ENCODE assay signal across 9 cellular contexts in the genomic region with DNA sequence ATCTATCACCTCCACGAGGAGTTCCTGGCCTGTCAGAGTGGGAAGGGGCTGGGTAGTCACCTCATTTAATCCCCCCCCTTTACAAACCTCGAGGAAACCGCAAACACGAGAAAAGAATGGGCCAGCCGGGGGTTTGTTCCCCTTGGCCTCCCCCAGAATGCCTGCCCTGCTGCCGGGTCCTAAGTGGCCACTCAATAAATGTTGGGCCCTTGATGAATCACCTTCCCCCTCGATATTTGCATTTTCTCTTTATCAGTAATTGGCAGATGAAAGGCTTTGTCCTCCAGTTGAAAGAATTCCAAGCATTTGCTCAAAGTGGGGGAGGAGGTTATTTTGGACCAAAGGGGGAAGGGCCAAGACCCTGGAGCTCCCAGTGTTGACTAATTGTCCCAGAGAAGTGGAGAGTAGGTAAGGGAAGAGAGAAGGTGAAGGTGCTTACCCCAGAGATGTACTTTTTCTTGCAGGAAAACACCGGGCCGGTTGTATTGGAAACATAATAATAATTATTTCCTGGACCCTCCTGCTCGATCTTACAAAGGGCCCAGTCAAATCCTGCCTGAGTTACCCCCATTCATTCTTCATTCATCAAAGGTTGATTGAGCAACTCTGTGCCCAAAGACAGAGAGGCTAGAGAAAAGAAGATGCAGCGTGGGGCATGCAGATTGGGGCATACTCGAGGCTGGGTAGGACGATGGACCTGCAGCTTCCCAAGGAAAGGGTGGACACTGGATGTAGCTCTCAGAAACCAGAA. TPM values are rescaled to one million over a fixed set of nuclear protein-coding genes. Genes with fewer than 3 reads are reported as not detected.
A peak's percentile ranks its signal among the peaks of the same experiment; 100 is the strongest.
DNase-seq lines count a peak whose midpoint lies in the region; TF ChIP-seq lines count a peak whose summit lies in the region.
"Had no signal": no experiment of that assay in that cellular context is flagged by ENCODE, and none has a peak within 500 bp of the region (broad histone marks: within the 10 kb centered on the region; RNA-seq: fewer than 3 reads in every experiment).

No MANE protein-coding gene starts in this region.

- TF ChIP-seq CTCF in PC-9 (conservative IDR thresholded peaks at IDR 0.05) (no peak), testis (IDR thresholded peaks at IDR 0.05) (no peak)

- CTCF ChIA-PET in PC-9 (lab: Charles Lee), result no interaction called here

- no peak overlapping the region for H3K9ac ChIP-seq in trophoblast cell (ENCODE audit: low read length)

- H2AFZ ChIP-seq in PC-9 (no peak overlapping the region), trophoblast cell (ENCODE audit: insufficient read depth, low read length, poor library complexity) (no peak overlapping the region)

- no peak overlapping the region for H2AK5ac ChIP-seq in trophoblast cell (ENCODE audit: low read length)

- peak overlapping the region; percentile 24; the same call in 1 of the 2 replicates for H3K4me2 ChIP-seq in PC-9
- H3K4me2 ChIP-seq in trophoblast cell (ENCODE audit: low read length), result peak overlapping the region; percentile 48

- intact Hi-C loops in PC-9 (cut with micrococcal nuclease; ENCODE audit: unreplicated experiment), result loop anchor here (5.0 kb wide), 2 partner anchors 45 to 685 kb away; partner anchors contain the start of genes ORAI1 and VPS33A
- intact Hi-C loops in testis (cut with DNase I; ENCODE audit: low total_unique reads), result no loop called here

- H3K4me1 ChIP-seq in PC-9 (replicated peaks; ENCODE audit: insufficient read depth), result peaks cover 14% of the 10 kb centered on the region
- H3K4me1 ChIP-seq in trophoblast cell (ENCODE audit: control insufficient read depth in 1 of 2, insufficient read depth in 2 of 2, low read length in 2 of 2), result peaks cover 16 to 29% of the 10 kb centered on the region in 2 experiments
- H3K4me1 ChIP-seq in testis, result peaks cover 26% of the 10 kb centered on the region

- POLR2A ChIA-PET in PC-9 (lab: Charles Lee; ENCODE audit: unreplicated experiment), result no interaction called here

- H3K79me2 ChIP-seq in PC-9 (ENCODE audit: low read depth) (peaks cover 3% of the 10 kb centered on the region; the same call in 1 of the 2 replicates), trophoblast cell (ENCODE audit: control insufficient read depth, insufficient read depth, low read length, poor library complexity) (peaks cover 4% of the 10 kb centered on the region)

- peak; percentile 49 for DNase-seq in EH (ENCODE audit: low read depth)
- peak in 1 of 2 experiments; percentile 40 for DNase-seq in PC-9
- peak; percentile 43 to 50 for DNase-seq in erythroblast (lab: John Stamatoyannopoulos, UW)
- DNase-seq in trophoblast cell, result no peak
- no peak for DNase-seq in SW 1271 (lab: John Stamatoyannopoulos, UW)
- no peak for DNase-seq in NCI-H446 treated with DMSO at 0.1 percent for 48 hours (lab: John Stamatoyannopoulos, UW)
- DNase-seq in testis, result no peak
- DNase-seq in occipital lobe (lab: John Stamatoyannopoulos, UW), result no peak
- DNase-seq: NCI-H1694 treated with DMSO at 0.1 percent for 48 hours had no signal

- peak overlapping the region; percentile 50 for H2BK120ac ChIP-seq in trophoblast cell (ENCODE audit: insufficient read depth, low read length, poor library complexity)

- no peak overlapping the region for H3K23ac ChIP-seq in trophoblast cell (ENCODE audit: low read length)

- no CpG with 5 or more reads among the region's 13 CpGs for WGBS in trophoblast cell (ENCODE audit: extremely low coverage, insufficient coverage, insufficient read length)
- 45 to 53% methylated on average over 13 of the region's 13 CpGs for WGBS in testis, 2 donors

- no peaks in the 10 kb centered on the region for H3K27me3 ChIP-seq in PC-9 (ENCODE audit: insufficient read depth, low read depth)
- no peaks in the 10 kb centered on the region for H3K27me3 ChIP-seq in trophoblast cell (ENCODE audit: insufficient read depth, low read length)
- H3K27me3 ChIP-seq in testis, result no peaks in the 10 kb centered on the region

- H3K18ac ChIP-seq in trophoblast cell (ENCODE audit: low read length), result no peak overlapping the region

- no peaks in the 10 kb centered on the region for H3K9me2 ChIP-seq in PC-9 (ENCODE audit: insufficient read depth)

- H3K4ac ChIP-seq in trophoblast cell (ENCODE audit: low read depth, low read length), result peak overlapping the region; percentile 28

- H3K27ac ChIP-seq in PC-9, result no peak overlapping the region
- H3K27ac ChIP-seq in trophoblast cell (ENCODE audit: low read depth, low read length), result peak overlapping the region; percentile 56
- no peak overlapping the region for H3K27ac ChIP-seq in testis

- TF ChIP-seq POLR2A in erythroblast (IDR thresholded peaks at IDR 0.05; ENCODE audit: low read length) (peak; percentile 19), testis (IDR thresholded peaks at IDR 0.05) (no peak)

- H2BK5ac ChIP-seq in trophoblast cell (ENCODE audit: low read depth, low read length, poor library complexity), result peak overlapping the region; percentile 63

- H4K12ac ChIP-seq in trophoblast cell (ENCODE audit: low read depth, low read length), result no peak overlapping the region

- peak overlapping the region; percentile 55 for H2BK12ac ChIP-seq in trophoblast cell (ENCODE audit: low read length)

- peaks cover 23% of the 10 kb centered on the region for H3K79me1 ChIP-seq in trophoblast cell (ENCODE audit: low read length)

- H3K4me3 ChIP-seq in PC-9, result no peak overlapping the region
- no peak overlapping the region for H3K4me3 ChIP-seq in trophoblast cell (ENCODE audit: low read depth, low read length)
- H3K4me3 ChIP-seq in testis, result no peak overlapping the region

- H3K36me3 ChIP-seq in PC-9 (ENCODE audit: low read depth) (no peaks in the 10 kb centered on the region), trophoblast cell (ENCODE audit: control insufficient read depth in 1 of 2, insufficient read depth in 2 of 2, low read length in 2 of 2) (no peaks in the 10 kb centered on the region), testis (ENCODE audit: low read depth, missing control alignments) (no peaks in the 10 kb centered on the region)

- H3K14ac ChIP-seq in trophoblast cell (ENCODE audit: low read length), result no peak overlapping the region

- H3K9me3 ChIP-seq in PC-9 (ENCODE audit: insufficient read depth, low read depth) (no peaks in the 10 kb centered on the region), trophoblast cell (ENCODE audit: insufficient read depth, low read depth, low read length) (no peaks in the 10 kb centered on the region), testis (no peaks in the 10 kb centered on the region)

- no peak overlapping the region for H4K8ac ChIP-seq in trophoblast cell (ENCODE audit: low read depth, low read length)

- no peaks in the 10 kb centered on the region for H4K20me1 ChIP-seq in PC-9 (ENCODE audit: insufficient read depth)

- peaks cover 11% of the 10 kb centered on the region; the same call in 1 of the 2 replicates for H3F3A ChIP-seq in PC-9 (ENCODE audit: insufficient read depth, low read depth)

- H4K91ac ChIP-seq in trophoblast cell (ENCODE audit: low read depth, low read length), result peak overlapping the region; percentile 26

- no TSS peak for BruUV-seq in PC-9 (replicated peaks; lab: Mats Ljungman, UMichigan)

RNA-seq across cellular contexts. Expression of gene KDM2B, which starts 1.9 kb away (rescaled TPM):
- 43.6 and 45.1 TPM in 2 replicates for total RNA-seq in PC-9 (2021)
- 53.1 and 55.3 TPM in 2 replicates for polyA plus RNA-seq in trophoblast cell (2013)
- total RNA-seq in testis, result 10 to 100 TPM; 54.9 to 59.8 TPM
- 30.4 TPM for polyA plus RNA-seq in testis (ENCODE audit: insufficient read depth, low read depth, low replicate concordance)
- 113 TPM for total RNA-seq in occipital lobe

RNA-seq across cellular contexts. Expression of gene ORAI1, which starts 43.6 kb away (rescaled TPM):
- total RNA-seq in PC-9 (2021), result 25.6 and 28.1 TPM in 2 replicates
- 17.2 and 17.7 TPM in 2 replicates for polyA plus RNA-seq in trophoblast cell (2013)
- total RNA-seq in testis, result 10 to 100 TPM; 46.8 to 70.7 TPM
- polyA plus RNA-seq in testis (ENCODE audit: insufficient read depth, low read depth, low replicate concordance), result 30.3 TPM
- total RNA-seq in occipital lobe, result 1.9 TPM

Comparison
In these comparisons a context has a peak if more than half of its experiments do, and no peak if none do; other contexts are left out.
1. DNase-seq: peak in EH (single experiment) and erythroblast (2 of 2); none in trophoblast cell (0 of 2), SW 1271 (0 of 2), NCI-H446 treated with DMSO at 0.1 percent for 48 hours (single experiment), testis (single experiment) and occipital lobe (single experiment).